Comparison of ENCODE assay signal across 8 cellular contexts in genomic region chr7:519429-519973, GRCh38. TPM values are rescaled to one million over a fixed set of nuclear protein-coding genes. Genes with fewer than 3 reads are reported as not detected.
DNase-seq lines count a peak whose midpoint lies in the region; ATAC-seq and TF ChIP-seq lines count a peak whose summit lies in the region.

TSS of gene PDGFA (minus strand) at chr7:519846. CDS start at chr7:519001, 845 bp downstream.

- no peak within 1 kb of the TSS for H3K27ac Mint-ChIP-seq in activated CD4-positive, alpha-beta T cell treated with anti-CD3 and anti-CD28 coated beads for 36 hours
- peak within 1 kb of the TSS in 3 of 5 experiments; percentile 71 to 87 (median 78) for H3K27ac Mint-ChIP-seq in brain

- POLR2A ChIA-PET in activated CD4-positive, alpha-beta T cell treated with anti-CD3 and anti-CD28 coated beads for 36 hours (lab: Charles Lee) = interaction anchor here (0.7 kb wide), 1 partner anchor 1363 kb away, joined by 4 read pairs; no protein-coding TSS in a partner anchor

- H3K9me3 Mint-ChIP-seq in activated CD4-positive, alpha-beta T cell treated with anti-CD3 and anti-CD28 coated beads for 36 hours (ENCODE audit: low read depth) = no peaks in the 10 kb centered on the region
- H3K9me3 Mint-ChIP-seq in brain = no peaks in the 10 kb centered on the region

- peak within 1 kb of the TSS; percentile 73 for H3K4me3 Mint-ChIP-seq in activated CD4-positive, alpha-beta T cell treated with anti-CD3 and anti-CD28 coated beads for 36 hours
- H3K4me3 Mint-ChIP-seq in brain = peak within 1 kb of the TSS; percentile 88 to 97 (median 95)

- peaks cover 13% of the 10 kb centered on the region for H3K4me1 Mint-ChIP-seq in activated CD4-positive, alpha-beta T cell treated with anti-CD3 and anti-CD28 coated beads for 36 hours
- H3K4me1 Mint-ChIP-seq in brain = peaks cover 42% of the 10 kb centered on the region

- H3K4me3 ChIP-seq in iPS-15b (ENCODE audit: low read depth, low read length) (peak within 1 kb of the TSS; percentile 63), skeletal muscle cell (ENCODE audit: low read depth, low read length) (peak within 1 kb of the TSS; percentile 64), BE2C (ENCODE audit: low read depth, low read length) (no peak within 1 kb of the TSS)

- TF ChIP-seq CTCF in brain (conservative IDR thresholded peaks at IDR 0.05) (no peak), BE2C (IDR thresholded peaks at IDR 0.05; ENCODE audit: low read depth, low read length) (no peak)

- no peaks in the 10 kb centered on the region for H3K36me3 Mint-ChIP-seq in activated CD4-positive, alpha-beta T cell treated with anti-CD3 and anti-CD28 coated beads for 36 hours (ENCODE audit: low read depth)
- H3K36me3 Mint-ChIP-seq in brain = no peaks in the 10 kb centered on the region

- no peaks in the 10 kb centered on the region for H3K9me3 ChIP-seq in iPS-15b (ENCODE audit: control insufficient read depth, insufficient read depth, low read length)
- no peaks in the 10 kb centered on the region for H3K9me3 ChIP-seq in BE2C

- peak; percentile 55 for DNase-seq in activated CD4-positive, alpha-beta T cell treated with anti-CD3 and anti-CD28 coated beads for 36 hours
- DNase-seq in activated CD4-positive, alpha-beta T cell treated with anti-CD3 and anti-CD28 coated beads, Interleukin-2, amount 50 U/mL, for 4 hours = no peak
- DNase-seq in NCI-H69 (lab: John Stamatoyannopoulos, UW) = peak; percentile 82
- DNase-seq in skeletal muscle cell (ENCODE audit: low read depth) = no peak
- no peak for DNase-seq in BE2C
- DNase-seq in 8988T = no peak

- H3K9ac ChIP-seq in iPS-15b (ENCODE audit: low read depth, low read length) = peak within 1 kb of the TSS; percentile 24

- H3K27me3 Mint-ChIP-seq in activated CD4-positive, alpha-beta T cell treated with anti-CD3 and anti-CD28 coated beads for 36 hours = peaks cover 39% of the 10 kb centered on the region
- peaks cover 77% of the 10 kb centered on the region for H3K27me3 Mint-ChIP-seq in brain

- peaks cover 6% of the 10 kb centered on the region for H3K4me1 ChIP-seq in iPS-15b (ENCODE audit: control insufficient read depth, insufficient read depth, low read length)
- no peaks in the 10 kb centered on the region for H3K4me1 ChIP-seq in BE2C

- H3K36me3 ChIP-seq in iPS-15b (ENCODE audit: control insufficient read depth, insufficient read depth, low read length) (no peaks in the 10 kb centered on the region), BE2C (no peaks in the 10 kb centered on the region)

- intact Hi-C loops in activated CD4-positive, alpha-beta T cell treated with anti-CD3 and anti-CD28 coated beads for 36 hours (cut with DNase I, micrococcal nuclease) = loop anchor here (1.0 to 5.0 kb wide), 7 partner anchors 65 to 371 kb away; partner anchors contain the start of genes DNAAF5 (in 1 of the 2) and PRKAR1B (in 1 of the 2)

- ATAC-seq in activated CD4-positive, alpha-beta T cell treated with anti-CD3 and anti-CD28 coated beads for 36 hours = peak; percentile 30

- CTCF ChIA-PET in activated CD4-positive, alpha-beta T cell treated with anti-CD3 and anti-CD28 coated beads for 36 hours (lab: Charles Lee) = interaction anchor here (0.6 kb wide), 1 partner anchor 254 kb away, joined by 3 read pairs; no protein-coding TSS in a partner anchor

- H3K27me3 ChIP-seq in iPS-15b (ENCODE audit: control insufficient read depth, insufficient read depth, low read length) (peaks cover 45% of the 10 kb centered on the region), BE2C (peaks cover 91% of the 10 kb centered on the region)

RNA-seq across cellular contexts. Expression of gene PDGFA, which starts in this region (rescaled TPM):
- 1 to 10 TPM; 5.2 to 5.3 TPM for total RNA-seq in activated CD4-positive, alpha-beta T cell treated with anti-CD3 and anti-CD28 coated beads for 36 hours
- polyA plus RNA-seq in brain (ENCODE audit: insufficient read depth, low read depth, low replicate concordance) = 10.6 TPM
- not detected for polyA plus RNA-seq in BE2C (2012; ENCODE audit: insufficient read depth, insufficient read length, low read depth)

Comparison
In these comparisons a context has a peak if more than half of its experiments do, and no peak if none do; other contexts are left out.
1. DNase-seq: peak in activated CD4-positive, alpha-beta T cell treated with anti-CD3 and anti-CD28 coated beads for 36 hours (single experiment) and NCI-H69 (single experiment); none in activated CD4-positive, alpha-beta T cell treated with anti-CD3 and anti-CD28 coated beads, Interleukin-2, amount 50 U/mL, for 4 hours (0 of 2), skeletal muscle cell (single experiment), BE2C (single experiment) and 8988T (single experiment).